In the genomic region with DNA sequence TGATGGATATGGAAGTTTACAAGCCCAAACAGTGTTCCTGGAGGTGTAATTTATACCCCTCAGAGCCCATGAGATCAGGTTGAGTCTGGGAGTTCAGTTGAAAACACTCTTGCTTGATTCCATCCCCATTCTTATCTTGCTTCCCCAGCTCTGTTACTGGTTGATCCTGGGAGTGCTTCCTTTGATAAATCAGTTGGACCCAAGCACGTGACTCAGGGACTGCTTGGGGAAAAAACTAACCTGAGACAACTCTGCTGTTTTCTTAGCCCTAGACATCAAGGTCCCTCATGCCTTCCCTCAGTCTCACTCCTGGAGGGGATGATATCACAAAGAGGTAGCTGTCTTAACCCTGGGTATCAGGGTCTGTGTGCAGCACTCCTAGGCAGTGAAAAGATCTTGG, we compare ENCODE assay signal across 9 cellular contexts. TPM values are rescaled to one million over a fixed set of nuclear protein-coding genes. Genes with fewer than 3 reads are reported as not detected.
"Had no signal": no experiment of that assay in that cellular context is flagged by ENCODE, and none has a peak within 500 bp of the region (broad histone marks: within the 10 kb centered on the region; RNA-seq: fewer than 3 reads in every experiment).

No MANE protein-coding gene starts in this region.

- ATAC-seq: HCT116, HepG2 had no signal

- H3K9me3 ChIP-seq: HAP-1 had no signal

- H3K4me3 ChIP-seq: HAP-1 had no signal

- H3K36me3 ChIP-seq: HAP-1 had no signal

- H3K9me3 Mint-ChIP-seq: HFFc6 had no signal

- FAIRE-seq: HepG2 had no signal

- H3K4me3 Mint-ChIP-seq: HFFc6 had no signal

- H3K27ac Mint-ChIP-seq: HFFc6 had no signal

- DNase-seq: GOT3, H7, HFFc6, KG1 had no signal

- H3K27ac ChIP-seq: HL-60 had no signal

- H3K4me1 ChIP-seq: HAP-1 had no signal

RNA-seq across cellular contexts. Expression of gene SLC1A2, which starts 35.0 kb away (rescaled TPM):
- total RNA-seq: HT1080 had no signal
